Comparison of ENCODE assay signal across 8 cellular contexts in genomic region chr15:70258369-70259029, GRCh38.
DNase-seq lines count a peak whose midpoint lies in the region; ATAC-seq and TF ChIP-seq lines count a peak whose summit lies in the region.

No MANE protein-coding gene starts in this region.

- no peaks in the 10 kb centered on the region for H3K27me3 Mint-ChIP-seq in stimulated activated memory B cell treated with anti-CD40 and anti-IgM and Interleukin-4, amounts not matched to agents 10 μg/mL and 1 μg/mL and 100 μg/mL, for 72 hours

- in situ Hi-C loops in HAP-1 (cut with MboI; ENCODE audit: low sequenced_read_pairs), result no loop called here

- H3K4me3 ChIP-seq in lower lobe of right lung, result no peak overlapping the region
- H3K4me3 ChIP-seq in HAP-1, result no peak overlapping the region

- peak; percentile 46 for DNase-seq in GM10266 (ENCODE audit: extremely low spot score)
- DNase-seq in KG1 (lab: John Stamatoyannopoulos, UW), result peak; percentile 91
- peak; percentile 37 for DNase-seq in activated T-cell treated with anti-CD3 and anti-CD28 coated beads for 1 hour (ENCODE audit: low read depth)
- peak; percentile 69 for DNase-seq in lower lobe of right lung
- DNase-seq in HAP-1 (ENCODE audit: low spot score in 2 of 2), result no peak
- DNase-seq in NCI-H2107 treated with DMSO at 0.1 percent for 48 hours (lab: John Stamatoyannopoulos, UW; ENCODE audit: unreplicated experiment), result no peak

- peak overlapping the region; percentile 68 for H3K27ac Mint-ChIP-seq in stimulated activated memory B cell treated with anti-CD40 and anti-IgM and Interleukin-4, amounts not matched to agents 10 μg/mL and 1 μg/mL and 100 μg/mL, for 72 hours

- H3K9me3 ChIP-seq in lower lobe of right lung (no peaks in the 10 kb centered on the region), HAP-1 (no peaks in the 10 kb centered on the region; the same call in 1 of the 2 replicates)

- H3K36me3 ChIP-seq in lower lobe of right lung, result no peaks in the 10 kb centered on the region
- no peaks in the 10 kb centered on the region for H3K36me3 ChIP-seq in HAP-1 (replicated peaks)

- intact Hi-C loops in lower lobe of right lung (cut with DNase I), result no loop called here

- H3K27ac ChIP-seq in lower lobe of right lung, result no peak overlapping the region

- H3K4me1 Mint-ChIP-seq in stimulated activated memory B cell treated with anti-CD40 and anti-IgM and Interleukin-4, amounts not matched to agents 10 μg/mL and 1 μg/mL and 100 μg/mL, for 72 hours, result peaks cover 57% of the 10 kb centered on the region

- peaks cover 33% of the 10 kb centered on the region for H3K4me1 ChIP-seq in lower lobe of right lung
- H3K4me1 ChIP-seq in HAP-1, result no peaks in the 10 kb centered on the region

- ATAC-seq in lower lobe of right lung (peak; percentile 67 to 68), HG02610 (IDR thresholded peaks at IDR 0.05; ENCODE audit: unreplicated experiment) (no peak)
- ATAC-seq in stimulated activated memory B cell treated with anti-CD40 and anti-IgM and Interleukin-4, amounts not matched to agents 10 μg/mL and 1 μg/mL and 100 μg/mL, for 72 hours, result peak; percentile 91

- no peaks in the 10 kb centered on the region for H3K9me3 Mint-ChIP-seq in stimulated activated memory B cell treated with anti-CD40 and anti-IgM and Interleukin-4, amounts not matched to agents 10 μg/mL and 1 μg/mL and 100 μg/mL, for 72 hours

- H3K36me3 Mint-ChIP-seq in stimulated activated memory B cell treated with anti-CD40 and anti-IgM and Interleukin-4, amounts not matched to agents 10 μg/mL and 1 μg/mL and 100 μg/mL, for 72 hours, result no peaks in the 10 kb centered on the region

- H3K4me3 Mint-ChIP-seq in stimulated activated memory B cell treated with anti-CD40 and anti-IgM and Interleukin-4, amounts not matched to agents 10 μg/mL and 1 μg/mL and 100 μg/mL, for 72 hours, result peak overlapping the region; percentile 46

- no peak for TF ChIP-seq CTCF in GM10266 (IDR thresholded peaks at IDR 0.05; ENCODE audit: control insufficient read depth, insufficient read depth, low read depth, missing control alignments)
- no peak for TF ChIP-seq CTCF in lower lobe of right lung (IDR thresholded peaks at IDR 0.05)

- H3K27me3 ChIP-seq in lower lobe of right lung (ENCODE audit: low read depth) (no peaks in the 10 kb centered on the region), HAP-1 (ENCODE audit: low read depth) (peaks cover 6% of the 10 kb centered on the region; the same call in 1 of the 2 replicates)

Comparison
In these comparisons a context has a peak if more than half of its experiments do, and no peak if none do; other contexts are left out.
1. DNase-seq: peak in GM10266 (single experiment), KG1 (single experiment), activated T-cell treated with anti-CD3 and anti-CD28 coated beads for 1 hour (single experiment) and lower lobe of right lung (single experiment); none in HAP-1 (0 of 2) and NCI-H2107 treated with DMSO at 0.1 percent for 48 hours (single experiment).